Comparison of ENCODE assay signal across 8 cellular contexts in the genomic region with DNA sequence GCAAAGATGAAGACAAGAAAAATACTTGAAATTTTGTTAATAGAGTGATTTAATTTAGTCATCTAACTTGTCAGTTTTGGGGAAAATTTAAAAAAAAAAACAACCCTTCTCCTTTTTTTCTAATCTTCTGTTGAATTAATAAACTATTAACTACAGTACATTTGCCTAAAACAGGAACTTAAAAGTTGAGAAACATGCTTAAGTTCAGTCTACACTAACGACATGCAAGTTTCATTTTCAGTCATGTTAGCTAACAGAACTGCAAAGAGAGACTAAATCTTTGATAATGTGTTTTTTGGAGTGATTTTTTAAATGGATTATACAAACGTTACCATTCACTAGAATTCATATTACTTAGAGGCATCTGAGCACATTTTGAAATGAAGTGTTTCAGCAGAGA.
DNase-seq lines count a peak whose midpoint lies in the region; ATAC-seq and TF ChIP-seq lines count a peak whose summit lies in the region.

No MANE protein-coding gene starts in this region.

- H3K9ac ChIP-seq in SK-N-MC (ENCODE audit: insufficient read length), result no peak overlapping the region

- H3K4me1 ChIP-seq in esophagus squamous epithelium, result peaks cover 0 to 43% (median 4%) of the 10 kb centered on the region in 3 donors

- H3K4me1 Mint-ChIP-seq in natural killer cell, result peaks cover 80 to 87% of the 10 kb centered on the region in 2 donors

- no peaks in the 10 kb centered on the region for H3K9me3 ChIP-seq in SK-N-MC (ENCODE audit: low read depth, low read length)
- H3K9me3 ChIP-seq in esophagus squamous epithelium, result no peaks in the 10 kb centered on the region

- peak; percentile 46 for ATAC-seq in GM19035 (IDR thresholded peaks at IDR 0.05; ENCODE audit: unreplicated experiment)
- peak; percentile 52 for ATAC-seq in HG02938 (IDR thresholded peaks at IDR 0.05; ENCODE audit: unreplicated experiment)
- ATAC-seq in natural killer cell, result peak; percentile 38 to 56 (median 40)

- WGBS in esophagus squamous epithelium, 2 donors, result 31 to 37% methylated on average over 2 of the region's 2 CpGs

- H3K27ac ChIP-seq in SK-N-MC (0 out of 2 replicates have a peak overlapping the region, but pooled peaks have one; percentile 17), esophagus squamous epithelium (peak overlapping the region in 2 of 4 donors; percentile 76)

- no peak for TF ChIP-seq CTCF in natural killer cell (IDR thresholded peaks at IDR 0.05)
- no peak for TF ChIP-seq CTCF in esophagus squamous epithelium (IDR thresholded peaks at IDR 0.05)

- peak overlapping the region; percentile 97 for H3K4me3 Mint-ChIP-seq in natural killer cell

- no peaks in the 10 kb centered on the region for H3K27me3 ChIP-seq in esophagus squamous epithelium

- intact Hi-C loops in natural killer cell (cut with micrococcal nuclease) (loop anchor here (5.0 kb wide), 1 partner anchor 61 kb away; no protein-coding TSS in a partner anchor), esophagus squamous epithelium (cut with DNase I) (no loop called here)

- TF ChIP-seq POLR2A in esophagus squamous epithelium (IDR thresholded peaks at IDR 0.05), result no peak

- DNase-seq in SK-N-MC (ENCODE audit: low read depth, low spot score) (no peak), natural killer cell (no peak), esophagus squamous epithelium (lab: John Stamatoyannopoulos, UW) (no peak), AG08395 (ENCODE audit: low spot score) (no peak), NCI-H187 (lab: John Stamatoyannopoulos, UW) (no peak), iPS-NIHi7 (ENCODE audit: extremely low spot score) (no peak)

- H3K4me3 ChIP-seq in SK-N-MC (no peak overlapping the region), esophagus squamous epithelium (peak overlapping the region in 2 of 4 donors; percentile 1 to 8)

- H3K27me3 Mint-ChIP-seq in natural killer cell (ENCODE audit: low read depth in 2 of 2), result no peaks in the 10 kb centered on the region

- H3K36me3 Mint-ChIP-seq in natural killer cell, result no peaks in the 10 kb centered on the region

- H3K9me3 Mint-ChIP-seq in natural killer cell, result no peaks in the 10 kb centered on the region

- peak overlapping the region; percentile 94 to 96 for H3K27ac Mint-ChIP-seq in natural killer cell

- H3K36me3 ChIP-seq in SK-N-MC (ENCODE audit: insufficient read depth, low read length) (no peaks in the 10 kb centered on the region), esophagus squamous epithelium (no peaks in the 10 kb centered on the region)
